Comparison of ENCODE assay signal across 8 cellular contexts in the genomic region with DNA sequence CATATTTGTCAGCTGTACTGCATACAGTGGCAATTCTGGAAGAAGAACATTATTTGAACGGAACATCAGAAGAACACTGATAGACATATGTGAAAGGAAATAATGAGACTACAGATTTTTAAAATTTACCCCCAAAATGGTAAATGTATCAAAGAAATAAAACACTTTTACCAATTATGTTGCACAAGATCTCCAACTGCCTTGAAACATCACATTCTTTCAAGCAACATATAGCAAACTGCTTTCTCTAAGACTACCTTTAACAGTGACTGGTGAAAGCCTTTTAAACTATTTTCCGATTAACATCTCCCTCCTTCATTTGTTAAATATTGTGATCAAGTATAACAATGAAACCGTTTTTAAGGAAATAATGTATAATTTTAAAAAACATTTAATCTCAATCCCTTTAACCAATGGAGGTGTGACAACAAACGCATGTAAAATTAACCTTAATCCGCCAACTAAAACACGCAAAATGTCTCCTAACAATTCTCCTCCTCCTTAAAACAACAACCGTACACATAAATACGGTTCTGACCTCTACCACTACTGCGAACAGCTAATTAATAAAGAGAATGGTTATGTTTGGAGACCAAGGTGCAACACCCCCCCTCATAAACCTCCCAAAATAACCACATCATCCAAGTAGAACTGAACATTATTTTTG. TPM values are rescaled to one million over a fixed set of nuclear protein-coding genes. Genes with fewer than 3 reads are reported as not detected.
DNase-seq lines count a peak whose midpoint lies in the region; TF ChIP-seq lines count a peak whose summit lies in the region.

No MANE protein-coding gene starts in this region.

- DNase-seq in GM06990 (ENCODE audit: extremely low read depth, insufficient read length) (no peak), RWPE1 (ENCODE audit: low spot score) (no peak), pons (ENCODE audit: low spot score) (peak; percentile 69), NCI-H82 treated with DMSO at 0.1 percent for 48 hours (lab: John Stamatoyannopoulos, UW; ENCODE audit: unreplicated experiment) (no peak), AG08396 (ENCODE audit: low spot score) (no peak), GOT3 (lab: John Stamatoyannopoulos, UW) (no peak)
- DNase-seq in stimulated activated CD4-positive, alpha-beta T cell treated with anti-CD3 and anti-CD28 coated beads, Interleukin-4, amount 100 ng/mL, for 4 hours: no peak

- H3K9me3 ChIP-seq in esophagus (ENCODE audit: control insufficient read depth in 2 of 2, insufficient read depth in 1 of 2, low read depth in 1 of 2, low read length in 1 of 2): no peaks in the 10 kb centered on the region

- H3K4me3 ChIP-seq in GM06990 (replicated peaks; ENCODE audit: low read depth, low read length) (peak overlapping the region; percentile 97), esophagus (ENCODE audit: low read depth in 1 of 2, low read length in 2 of 2) (peak overlapping the region; percentile 91 to 100)

- H3K4me1 ChIP-seq in esophagus (ENCODE audit: control insufficient read depth in 2 of 2, insufficient read depth in 2 of 2, low read length in 1 of 2): peaks cover 0 to 3% of the 10 kb centered on the region in 2 donors

- H3K27me3 ChIP-seq in GM06990 (replicated peaks; ENCODE audit: control insufficient read depth, insufficient read depth, low read length) (no peaks in the 10 kb centered on the region), esophagus (ENCODE audit: control insufficient read depth in 1 of 2, insufficient read depth in 2 of 2, low read length in 2 of 2) (no peaks in the 10 kb centered on the region)

- H3K36me3 ChIP-seq in GM06990 (ENCODE audit: control insufficient read depth, insufficient read depth, low read length) (no peaks in the 10 kb centered on the region), esophagus (ENCODE audit: control insufficient read depth in 2 of 2, insufficient read depth in 2 of 2, low read length in 1 of 2) (no peaks in the 10 kb centered on the region)

- POLR2A ChIA-PET in RWPE1 (lab: Yijun Ruan, JAX; ENCODE audit: low non-redundant PET): no interaction called here

- CTCF ChIA-PET in RWPE1 (lab: Yijun Ruan, JAX): no interaction called here

- no peak for TF ChIP-seq CTCF in GM06990 (IDR thresholded peaks at IDR 0.05; ENCODE audit: insufficient read depth, low read length, poor library complexity, severe bottlenecking)
- TF ChIP-seq CTCF in RWPE1 (conservative IDR thresholded peaks at IDR 0.05; ENCODE audit: low read depth): no peak

- 2 to 3% methylated on average over 9 of the region's 9 CpGs for WGBS in esophagus, 2 donors

- H3K27ac ChIP-seq in RWPE1 (peak overlapping the region; percentile 99), esophagus (ENCODE audit: low read depth in 2 of 2, low read length in 1 of 2) (peak overlapping the region; percentile 96 to 100)

RNA-seq across cellular contexts. Expression of gene FBXO11, which starts 2.4 kb away (rescaled TPM):
- 10 to 100 TPM; 17.0 to 25.2 TPM for polyA plus RNA-seq in esophagus
